In genomic region chr19:36687214-36688056, GRCh38 we compare ENCODE assay signal across 8 cellular contexts. TPM values are rescaled to one million over a fixed set of nuclear protein-coding genes. Genes with fewer than 3 reads are reported as not detected.
DNase-seq lines count a peak whose midpoint lies in the region; ATAC-seq and TF ChIP-seq lines count a peak whose summit lies in the region.

Gene ZNF567, plus strand, starts transcription at chr19:36687612. Its CDS starts 7,256 bp downstream, at chr19:36694868.

- H3K27me3 ChIP-seq in BJ (ENCODE audit: control insufficient read depth, insufficient read depth, low read length) = no peaks in the 10 kb centered on the region
- no peaks in the 10 kb centered on the region for H3K27me3 ChIP-seq in left lung

- H3K4me3 ChIP-seq in BJ (ENCODE audit: low read depth, low read length) (peak within 1 kb of the TSS; percentile 88), left lung (peak within 1 kb of the TSS; percentile 71 to 91)

- CTCF ChIA-PET in BJ (lab: Yijun Ruan, JAX) = no interaction called here

- ATAC-seq in HG03457 (IDR thresholded peaks at IDR 0.05; ENCODE audit: unreplicated experiment) (peak; percentile 82), left lung (peak; percentile 99)

- H3K4me1 ChIP-seq in left lung = peaks cover 5 to 16% of the 10 kb centered on the region in 2 donors

- intact Hi-C loops in left lung (cut with DNase I) = no loop called here

- no peak for TF ChIP-seq CTCF in BJ (IDR thresholded peaks at IDR 0.05; ENCODE audit: insufficient read depth, low read depth, low read length)
- TF ChIP-seq CTCF in left lung (IDR thresholded peaks at IDR 0.05) = no peak

- peaks cover 9% of the 10 kb centered on the region for H3K36me3 ChIP-seq in BJ (ENCODE audit: control insufficient read depth, insufficient read depth, low read length)
- H3K36me3 ChIP-seq in left lung = peaks cover 0 to 43% of the 10 kb centered on the region in 2 donors

- POLR2A ChIA-PET in BJ (lab: Charles Lee) = no interaction called here

- peak within 1 kb of the TSS in 1 of 2 donors; percentile 59 for H3K27ac ChIP-seq in left lung

- peak; percentile 54 for DNase-seq in BJ (ENCODE audit: low read depth)
- peak; percentile 84 for DNase-seq in GM19240 (ENCODE audit: insufficient read length, low spot score)
- DNase-seq in NCI-H69 (lab: John Stamatoyannopoulos, UW) = peak; percentile 98
- peak; percentile 97 to 98 for DNase-seq in activated CD4-positive, alpha-beta T cell treated with anti-CD3 and anti-CD28 coated beads, Interleukin-2, amount 50 U/mL, for 24 hours (ENCODE audit: low read depth in 1 of 2, low spot score in 1 of 2)
- peak; percentile 94 for DNase-seq in dermis blood vessel endothelial cell
- peak; percentile 98 for DNase-seq in left lung
- peak; percentile 97 for DNase-seq in stimulated activated CD4-positive, alpha-beta T cell treated with anti-CD3 and anti-CD28 coated beads, Interleukin-2, amount 100 ng/mL, for 4 hours (ENCODE audit: low read depth)

- H3K9me3 ChIP-seq in left lung = peaks cover 0 to 45% of the 10 kb centered on the region in 2 donors

RNA-seq across cellular contexts. Expression of gene ZNF567, which starts in this region (rescaled TPM):
- polyA plus RNA-seq in BJ (2011; rRNA removed) = 2.6 and 5.7 TPM in 2 replicates
- 1.2 and 1.6 TPM in 2 replicates for polyA minus RNA-seq in BJ (2011; rRNA and poly(A)+ RNA removed)
- 5.3 and 9.2 TPM in 2 replicates for total RNA-seq in dermis blood vessel endothelial cell
- total RNA-seq in left lung = 1 to 10 TPM; 5.3 to 6.6 TPM
